Comparison of ENCODE assay signal across 8 cellular contexts in genomic region chr6:36682328-36683144, GRCh38. TPM values are rescaled to one million over a fixed set of nuclear protein-coding genes. Genes with fewer than 3 reads are reported as not detected.
DNase-seq lines count a peak whose midpoint lies in the region; ATAC-seq, FAIRE-seq and TF ChIP-seq lines count a peak whose summit lies in the region.

No MANE protein-coding gene starts in this region.

- peak overlapping the region; percentile 96 for H3K4me2 ChIP-seq in astrocyte (ENCODE audit: low read length)

- intact Hi-C loops in stomach (cut with DNase I; ENCODE audit: low total_unique reads): no loop called here

- no peaks in the 10 kb centered on the region for H3K27me3 ChIP-seq in SJCRH30
- no peaks in the 10 kb centered on the region for H3K27me3 ChIP-seq in astrocyte (ENCODE audit: insufficient read depth, low read length)
- no peaks in the 10 kb centered on the region for H3K27me3 ChIP-seq in stomach

- H3K9me3 ChIP-seq in SJCRH30 (replicated peaks) (no peaks in the 10 kb centered on the region), astrocyte (ENCODE audit: insufficient read depth, low read depth, low read length) (no peaks in the 10 kb centered on the region), stomach (no peaks in the 10 kb centered on the region)

- WGBS in stomach, 5 donors: 29 to 47% (median 37%) methylated on average over 11 of the region's 11 CpGs

- H3K36me3 ChIP-seq in SJCRH30 (peaks cover 31% of the 10 kb centered on the region), astrocyte (ENCODE audit: insufficient read depth, low read length) (peaks cover 37% of the 10 kb centered on the region), stomach (peaks cover 40 to 53% (median 46%) of the 10 kb centered on the region in 4 donors)

- in situ Hi-C loops in GM13977 (cut with MboI; ENCODE audit: low pct_unique_long_range_greater_than_20kb, low sequenced_read_pairs, unreplicated experiment): loop anchor here (5.0 kb wide), 1 partner anchor 60 kb away; no protein-coding TSS in a partner anchor

- peak; percentile 57 for DNase-seq in GM13977 (ENCODE audit: low spot score)
- DNase-seq in LNCaP clone FGC (ENCODE audit: low read depth): peak; percentile 68
- DNase-seq in SJCRH30: peak; percentile 80
- peak; percentile 11 for DNase-seq in astrocyte (ENCODE audit: low read depth)
- DNase-seq in memory B cell (ENCODE audit: low spot score in 2 of 2): peak; percentile 79 to 91
- DNase-seq in stomach: peak; percentile 89

- peak overlapping the region; percentile 96 for H3K4me3 Mint-ChIP-seq in astrocyte (ENCODE audit: unreplicated experiment)
- peak overlapping the region; percentile 75 for H3K4me3 Mint-ChIP-seq in memory B cell

- H3K79me2 ChIP-seq in astrocyte (ENCODE audit: insufficient read depth, low read length): peaks cover 70% of the 10 kb centered on the region

- FAIRE-seq in astrocyte (lab: Jason Lieb, UNC): no peak

- peak overlapping the region; percentile 30 for H3K4me3 ChIP-seq in LNCaP clone FGC (ENCODE audit: low read depth, low read length)
- H3K4me3 ChIP-seq in SJCRH30: no peak overlapping the region
- peak overlapping the region; percentile 37 for H3K4me3 ChIP-seq in astrocyte (ENCODE audit: insufficient read depth, low read depth, low read length)
- peak overlapping the region in 2 of 4 donors; percentile 16 to 18 for H3K4me3 ChIP-seq in stomach

- H3K4me1 Mint-ChIP-seq in astrocyte (ENCODE audit: low read depth, unreplicated experiment): peaks cover 26% of the 10 kb centered on the region
- peaks cover 32% of the 10 kb centered on the region for H3K4me1 Mint-ChIP-seq in memory B cell

- peaks cover 29% of the 10 kb centered on the region for H3K36me3 Mint-ChIP-seq in astrocyte (ENCODE audit: low read depth, unreplicated experiment)
- H3K36me3 Mint-ChIP-seq in memory B cell: peaks cover 9% of the 10 kb centered on the region

- H4K20me1 ChIP-seq in astrocyte (ENCODE audit: insufficient read depth, low read length): peaks cover 85% of the 10 kb centered on the region

- ATAC-seq in memory B cell (ENCODE audit: low read depth) (peak; percentile 68), HG03135 (IDR thresholded peaks at IDR 0.05; ENCODE audit: unreplicated experiment) (no peak), GM18858 (IDR thresholded peaks at IDR 0.05; ENCODE audit: unreplicated experiment) (no peak)

- H3K27ac Mint-ChIP-seq in astrocyte (ENCODE audit: unreplicated experiment) (peak overlapping the region; percentile 2), memory B cell (peak overlapping the region; percentile 99)

- TF ChIP-seq CTCF in GM13977 (IDR thresholded peaks at IDR 0.05; ENCODE audit: extremely low read depth, insufficient read depth, missing control alignments): no peak
- no peak for TF ChIP-seq CTCF in LNCaP clone FGC (IDR thresholded peaks at IDR 0.05; ENCODE audit: control insufficient read depth, extremely low read depth, insufficient read depth)
- TF ChIP-seq CTCF in astrocyte (IDR thresholded peaks at IDR 0.05; ENCODE audit: insufficient read depth, low read depth, low read length): no peak
- no peak for TF ChIP-seq CTCF in stomach (IDR thresholded peaks at IDR 0.05)

- peak overlapping the region; percentile 87 for H3K27ac ChIP-seq in SJCRH30
- no peak overlapping the region for H3K27ac ChIP-seq in astrocyte (ENCODE audit: low read depth, low read length)
- H3K27ac ChIP-seq in stomach: peak overlapping the region; percentile 50 to 69 (median 64)

- peaks cover 28% of the 10 kb centered on the region for H3K4me1 ChIP-seq in SJCRH30
- H3K4me1 ChIP-seq in astrocyte (ENCODE audit: insufficient read depth, low read length): peaks cover 21% of the 10 kb centered on the region
- H3K4me1 ChIP-seq in stomach: peaks cover 29 to 68% (median 56%) of the 10 kb centered on the region in 4 donors

- H3K9me3 Mint-ChIP-seq in astrocyte (ENCODE audit: unreplicated experiment) (peaks cover 4% of the 10 kb centered on the region), memory B cell (no peaks in the 10 kb centered on the region)

- H3K9ac ChIP-seq in astrocyte (ENCODE audit: low read length): peak overlapping the region; percentile 48

- TF ChIP-seq POLR2A in stomach (IDR thresholded peaks at IDR 0.05): no peak

- H3K27me3 Mint-ChIP-seq in astrocyte (ENCODE audit: low read depth, unreplicated experiment) (no peaks in the 10 kb centered on the region), memory B cell (no peaks in the 10 kb centered on the region)

- TF ChIP-seq EP300 in stomach (IDR thresholded peaks at IDR 0.05): no peak

- no peak overlapping the region for H2AFZ ChIP-seq in astrocyte (ENCODE audit: low read depth, low read length)

RNA-seq across cellular contexts. Expression of gene CDKN1A, which starts 4.0 kb away (rescaled TPM):
- total RNA-seq in SJCRH30 (2014; rRNA removed; shearing (Covaris generic)): 56.1 and 57.8 TPM in 2 replicates
- total RNA-seq in astrocyte (932 and 1,014 TPM in 2 replicates), stomach (100 to 1,000 TPM in 1 of 5 donors, 10 to 100 TPM in 4; 41.4 to 116 (median 47.3) TPM)
- polyA plus RNA-seq in stomach: 100 to 1,000 TPM in 1 of 3 donors, 10 to 100 TPM in 2; 36.5 to 118 (median 75.5) TPM

RNA-seq across cellular contexts. Expression of gene RAB44, which starts 15.1 kb away (rescaled TPM):
- not detected in 2 replicates for total RNA-seq in SJCRH30 (2014; rRNA removed; shearing (Covaris generic))
- total RNA-seq in astrocyte (0.14 and 0.16 TPM in 2 replicates), stomach (1 to 10 TPM in 1 of 5 donors, under 1 TPM in 1, not detected in 3; 0.37 to 2.5 TPM)
- under 1 TPM; 0.15 to 0.23 (median 0.19) TPM for polyA plus RNA-seq in stomach

Comparison
In these comparisons a context has a peak if more than half of its experiments do, and no peak if none do; other contexts are left out.
1. DNase-seq: peak in every context shown above with its lines; median percentile 89 in stomach; 85 in memory B cell; 80 in SJCRH30; 68 in LNCaP clone FGC; 57 in GM13977; 11 in astrocyte.